In genomic region chr17:18412001-18412538, GRCh38 we compare ENCODE assay signal across 10 cellular contexts. TPM values are rescaled to one million over a fixed set of nuclear protein-coding genes. Genes with fewer than 3 reads are reported as not detected.
A peak's percentile ranks its signal among the peaks of the same experiment; 100 is the strongest.
DNase-seq lines count a peak whose midpoint lies in the region; ATAC-seq, FAIRE-seq and TF ChIP-seq lines count a peak whose summit lies in the region.
"Not testable (repeated sequence)": the region's sequence is repeated elsewhere in the genome, so short reads cannot be mapped to it uniquely, and the experiment has no call there.
"Had no signal": no experiment of that assay in that cellular context is flagged by ENCODE, and none has a peak within 500 bp of the region (broad histone marks: within the 10 kb centered on the region; RNA-seq: fewer than 3 reads in every experiment).

No MANE protein-coding gene starts in this region.

- H3K27me3 Mint-ChIP-seq in activated naive CD8-positive, alpha-beta T cell treated with anti-CD3 and anti-CD28 coated beads, Interleukin-2, amount 10 ng/mL, durations not matched to agents 7 days and 5 days; nephron (ENCODE audit: low read depth): not testable (repeated sequence)

- H3K4me3 Mint-ChIP-seq in activated naive CD8-positive, alpha-beta T cell treated with anti-CD3 and anti-CD28 coated beads, Interleukin-2, amount 10 ng/mL, durations not matched to agents 7 days and 5 days, result not testable (repeated sequence)
- H3K4me3 Mint-ChIP-seq in nephron, result peak overlapping the region; percentile 93 to 98 (median 95)

- TF ChIP-seq CTCF in PC-9 (conservative IDR thresholded peaks at IDR 0.05); cardiac muscle cell (IDR thresholded peaks at IDR 0.05; ENCODE audit: low read depth, low read length); nephron (IDR thresholded peaks at IDR 0.05; ENCODE audit: unreplicated experiment in 3 of 3): not testable (repeated sequence)

- POLR2A ChIA-PET in PC-9 (lab: Charles Lee; ENCODE audit: unreplicated experiment); activated naive CD8-positive, alpha-beta T cell treated with anti-CD3 and anti-CD28 coated beads, Interleukin-2, amount 10 ng/mL, durations not matched to agents 7 days and 5 days (lab: Charles Lee): not testable (repeated sequence)

- not testable (repeated sequence) for BruUV-seq in PC-9 (replicated peaks; lab: Mats Ljungman, UMichigan)

- H3K9me3 ChIP-seq in PC-9 (ENCODE audit: insufficient read depth, low read depth); cardiac muscle cell (ENCODE audit: low read depth); thymus (ENCODE audit: control insufficient read depth): not testable (repeated sequence)

- H3K4me1 Mint-ChIP-seq in activated naive CD8-positive, alpha-beta T cell treated with anti-CD3 and anti-CD28 coated beads, Interleukin-2, amount 10 ng/mL, durations not matched to agents 7 days and 5 days, result peaks cover 22% of the 10 kb centered on the region
- H3K4me1 Mint-ChIP-seq in nephron, result peaks cover 15% of the 10 kb centered on the region

- not testable (repeated sequence) for H3K36me3 Mint-ChIP-seq in activated naive CD8-positive, alpha-beta T cell treated with anti-CD3 and anti-CD28 coated beads, Interleukin-2, amount 10 ng/mL, durations not matched to agents 7 days and 5 days; nephron (ENCODE audit: low read depth)

- peak; percentile 70 for ATAC-seq in GM21447 (IDR thresholded peaks at IDR 0.05; ENCODE audit: unreplicated experiment)
- peak; percentile 88 for ATAC-seq in HG03045 (IDR thresholded peaks at IDR 0.05; ENCODE audit: unreplicated experiment)
- peak; percentile 98 for ATAC-seq in activated naive CD8-positive, alpha-beta T cell treated with anti-CD3 and anti-CD28 coated beads, Interleukin-2, amount 10 ng/mL, durations not matched to agents 7 days and 5 days (ENCODE audit: low read depth)

- H3K27ac ChIP-seq in PC-9; cardiac muscle cell; thymus (ENCODE audit: low read depth): not testable (repeated sequence)

- peak overlapping the region; percentile 47; the same call in 1 of the 2 replicates for H3K4me2 ChIP-seq in PC-9

- H3K9me2 ChIP-seq in PC-9 (ENCODE audit: insufficient read depth), result not testable (repeated sequence)

- peak; percentile 99 for FAIRE-seq in GM12891 (lab: Jason Lieb, UNC)

- DNase-seq in GM12891 (ENCODE audit: insufficient read length, low spot score); PC-9; cardiac muscle cell (ENCODE audit: low read depth in 1 of 2, low spot score in 1 of 2): not testable (repeated sequence)
- peak; percentile 46 for DNase-seq in activated naive CD8-positive, alpha-beta T cell treated with anti-CD3 and anti-CD28 coated beads, Interleukin-2, amount 10 ng/mL, durations not matched to agents 7 days and 5 days

- H3K4me1 ChIP-seq in PC-9 (replicated peaks; ENCODE audit: insufficient read depth); cardiac muscle cell (ENCODE audit: low read depth); thymus (ENCODE audit: control insufficient read depth, insufficient read depth, low read length): not testable (repeated sequence)

- H3K4me3 ChIP-seq in PC-9, result not testable (repeated sequence)
- peak overlapping the region; percentile 86 for H3K4me3 ChIP-seq in cardiac muscle cell
- H3K4me3 ChIP-seq in thymus (ENCODE audit: low read length), result peak overlapping the region; percentile 55

- H2AFZ ChIP-seq in PC-9, result not testable (repeated sequence)

- not testable (repeated sequence) for H3K27ac Mint-ChIP-seq in activated naive CD8-positive, alpha-beta T cell treated with anti-CD3 and anti-CD28 coated beads, Interleukin-2, amount 10 ng/mL, durations not matched to agents 7 days and 5 days
- peak overlapping the region; percentile 100 for H3K27ac Mint-ChIP-seq in nephron

- CTCF ChIA-PET in PC-9 (lab: Charles Lee), result not testable (repeated sequence)

- intact Hi-C loops in PC-9 (cut with micrococcal nuclease; ENCODE audit: unreplicated experiment), result not testable (repeated sequence)

- H3K36me3 ChIP-seq in PC-9 (ENCODE audit: low read depth); cardiac muscle cell; thymus (ENCODE audit: control insufficient read depth, insufficient read depth): not testable (repeated sequence)

- H3K79me2 ChIP-seq in PC-9 (ENCODE audit: low read depth), result not testable (repeated sequence)

- no CpG with 5 or more reads among the region's 32 CpGs for WGBS in thymus

- not testable (repeated sequence) for H4K20me1 ChIP-seq in PC-9 (ENCODE audit: insufficient read depth)

- H3K9me3 Mint-ChIP-seq in activated naive CD8-positive, alpha-beta T cell treated with anti-CD3 and anti-CD28 coated beads, Interleukin-2, amount 10 ng/mL, durations not matched to agents 7 days and 5 days; nephron: not testable (repeated sequence)

- not testable (repeated sequence) for H3K27me3 ChIP-seq in PC-9 (ENCODE audit: insufficient read depth, low read depth); cardiac muscle cell; thymus (ENCODE audit: control insufficient read depth, insufficient read depth)

- not testable (repeated sequence) for H3F3A ChIP-seq in PC-9 (ENCODE audit: insufficient read depth, low read depth)

- not testable (repeated sequence) for TF ChIP-seq POLR2A in GM12891 (IDR thresholded peaks at IDR 0.05; ENCODE audit: low read depth, low read length)

RNA-seq across cellular contexts. Expression of gene EVPLL, which starts 34.5 kb away (rescaled TPM):
- not detected for polyA plus RNA-seq in GM12891 (2012; ENCODE audit: low read depth, missing spikeins)
- 3.7 and 5.7 TPM in 2 replicates for total RNA-seq in PC-9 (2021)
- not detected for total RNA-seq in activated naive CD8-positive, alpha-beta T cell treated with anti-CD3 and anti-CD28 coated beads, Interleukin-2, amount 10 ng/mL, durations not matched to agents 7 days and 5 days
- not detected in 2 replicates for total RNA-seq in cardiac muscle cell
- not detected in 2 replicates for polyA plus RNA-seq in cardiac muscle cell
- 0.25 TPM for polyA plus RNA-seq in thymus
- total RNA-seq: spleen had no signal
- polyA plus RNA-seq: CD14-positive monocyte, spleen had no signal

RNA-seq across cellular contexts. Expression of gene SHMT1, which starts 48.7 kb away (rescaled TPM):
- 18.3 TPM for polyA plus RNA-seq in GM12891 (2012; ENCODE audit: low read depth, missing spikeins)
- total RNA-seq in PC-9 (2021) (139 and 170 TPM in 2 replicates), cardiac muscle cell (24.8 and 26.7 TPM in 2 replicates)
- total RNA-seq in activated naive CD8-positive, alpha-beta T cell treated with anti-CD3 and anti-CD28 coated beads, Interleukin-2, amount 10 ng/mL, durations not matched to agents 7 days and 5 days, result 10 to 100 TPM; 45.4 to 48.1 TPM
- polyA plus RNA-seq in cardiac muscle cell (24.8 and 30.6 TPM in 2 replicates), thymus (16.1 TPM)
